ENCODE assay signal across 9 cellular contexts in the genomic region with DNA sequence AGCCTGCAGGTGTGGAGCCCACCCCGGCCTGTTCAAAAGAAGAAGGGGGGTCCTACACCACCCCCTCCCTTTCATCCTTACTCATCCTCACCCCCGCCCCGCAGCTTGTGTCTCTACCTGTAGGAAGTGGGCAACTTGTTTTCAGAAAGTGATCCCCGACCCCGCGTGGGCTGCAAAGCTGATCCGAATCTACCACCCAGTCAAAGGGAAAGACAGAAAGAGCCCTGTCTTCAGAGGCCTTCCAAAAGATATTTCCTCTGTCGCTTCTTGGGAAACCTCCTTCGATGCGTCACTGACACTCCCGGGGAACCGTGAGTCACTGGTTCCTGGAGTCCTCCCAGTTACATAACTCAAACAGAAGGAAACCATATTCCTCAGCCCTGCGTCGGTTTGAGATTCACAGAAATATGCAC. TPM values are rescaled to one million over a fixed set of nuclear protein-coding genes. Genes with fewer than 3 reads are reported as not detected.
A peak's percentile ranks its signal among the peaks of the same experiment; 100 is the strongest.
DNase-seq lines count a peak whose midpoint lies in the region; ATAC-seq and TF ChIP-seq lines count a peak whose summit lies in the region.
"Not testable (repeated sequence)": the region's sequence is repeated elsewhere in the genome, so short reads cannot be mapped to it uniquely, and the experiment has no call there.
"Had no signal": no experiment of that assay in that cellular context is flagged by ENCODE, and none has a peak within 500 bp of the region (broad histone marks: within the 10 kb centered on the region; RNA-seq: fewer than 3 reads in every experiment).

No MANE protein-coding gene starts in this region.

- not testable (repeated sequence) for H3K27ac ChIP-seq in ascending aorta; lung (ENCODE audit: low read depth in 1 of 2, low read length in 1 of 2)
- H3K27ac ChIP-seq in tibial nerve, result peak overlapping the region in 1 of 4 donors; percentile 4

- not testable (repeated sequence) for TF ChIP-seq CTCF in ascending aorta (IDR thresholded peaks at IDR 0.05); fibroblast of pulmonary artery (IDR thresholded peaks at IDR 0.05; ENCODE audit: low read length, missing control alignments); lung (IDR thresholded peaks at IDR 0.05; ENCODE audit: control extremely low read depth, extremely low read depth); tibial nerve (IDR thresholded peaks at IDR 0.05)

- not testable (repeated sequence) for TF ChIP-seq POLR2A in tibial nerve (IDR thresholded peaks at IDR 0.05)

- H3K36me3 ChIP-seq in ascending aorta; lung (ENCODE audit: control insufficient read depth in 2 of 2, insufficient read depth in 2 of 2, low read length in 2 of 2); tibial nerve: not testable (repeated sequence)

- DNase-seq in EL (peak; percentile 83), NOMO-1 treated with DMSO at 0.1 percent for 48 hours (lab: John Stamatoyannopoulos, UW; ENCODE audit: unreplicated experiment) (peak; percentile 30), ascending aorta (ENCODE audit: low spot score in 2 of 2) (peak; percentile 38 to 87), fibroblast of pulmonary artery (ENCODE audit: low read depth) (peak; percentile 82), lung (ENCODE audit: low spot score) (peak; percentile 55), tibial nerve (ENCODE audit: low spot score in 2 of 2) (peak; percentile 37 to 80)
- DNase-seq in activated CD4-positive, alpha-beta T cell treated with anti-CD3 and anti-CD28 coated beads, Interleukin-2, amount 50 U/mL, for 4 hours, result peak; percentile 54 to 56
- peak; percentile 12 to 40 (median 26) for DNase-seq in stimulated activated CD4-positive, alpha-beta T cell treated with anti-CD3 and anti-CD28 coated beads, Interleukin-12 subunit alpha, Interleukin-12 subunit beta, amount 100 ng/mL, for 48 hours (ENCODE audit: low read depth in 2 of 3, low spot score in 1 of 3)

- peak; percentile 60 for ATAC-seq in lung (ENCODE audit: insufficient read depth, low FRiP score)

- H3K4me1 ChIP-seq in ascending aorta; lung (ENCODE audit: control insufficient read depth in 2 of 2, insufficient read depth in 2 of 2, low read length in 2 of 2); tibial nerve: not testable (repeated sequence)

- not testable (repeated sequence) for H3K9me3 ChIP-seq in ascending aorta; lung (ENCODE audit: control insufficient read depth in 2 of 2, insufficient read depth in 1 of 2, low read length in 1 of 2); tibial nerve

- 21 to 51% methylated on average over 8 to 11 of the region's 14 CpGs for WGBS in lung, 2 donors
- 43 to 54% methylated on average over 7 to 10 of the region's 14 CpGs for WGBS in tibial nerve, 2 donors

- intact Hi-C loops in ascending aorta (cut with DNase I), result not testable (repeated sequence)

- H3K4me3 ChIP-seq in ascending aorta (peak overlapping the region in 1 of 2 donors; percentile 22), fibroblast of pulmonary artery (replicated peaks; ENCODE audit: low read depth, low read length) (peak overlapping the region; percentile 17)
- not testable (repeated sequence) for H3K4me3 ChIP-seq in lung, tibial nerve

- H3K27me3 ChIP-seq in ascending aorta; lung (ENCODE audit: control insufficient read depth, insufficient read depth); tibial nerve: not testable (repeated sequence)

- not testable (repeated sequence) for TF ChIP-seq EP300 in tibial nerve (IDR thresholded peaks at IDR 0.05)

RNA-seq across cellular contexts. Expression of a gene that starts 24.3 kb away (rescaled TPM):
- total RNA-seq in ascending aorta (not detected), lung (not detected), tibial nerve (not detected)
- under 1 TPM in 1 of 2 donors, not detected in 1; 0.13 TPM for polyA plus RNA-seq in lung
- total RNA-seq: mesothelial cell of epicardium had no signal

RNA-seq across cellular contexts. Expression of a gene that starts 43.3 kb away (rescaled TPM):
- total RNA-seq in ascending aorta, result 0.75 TPM
- under 1 TPM; 0.09 to 0.71 TPM for total RNA-seq in lung
- under 1 TPM; 0.14 to 0.20 TPM for polyA plus RNA-seq in lung
- under 1 TPM; 0.20 to 0.84 (median 0.37) TPM for total RNA-seq in tibial nerve

Comparison
In these comparisons a context has a peak if more than half of its experiments do, and no peak if none do; other contexts are left out.
1. DNase-seq: peak in every context shown above with its lines; median percentile 83 in EL; 82 in fibroblast of pulmonary artery; 62 in ascending aorta; 58 in tibial nerve; 55 in activated CD4-positive, alpha-beta T cell treated with anti-CD3 and anti-CD28 coated beads, Interleukin-2, amount 50 U/mL, for 4 hours; 55 in lung; 30 in NOMO-1 treated with DMSO at 0.1 percent for 48 hours; 26 in stimulated activated CD4-positive, alpha-beta T cell treated with anti-CD3 and anti-CD28 coated beads, Interleukin-12 subunit alpha, Interleukin-12 subunit beta, amount 100 ng/mL, for 48 hours.